21 cellular contexts compared by ENCODE assay signal in the genomic region with DNA sequence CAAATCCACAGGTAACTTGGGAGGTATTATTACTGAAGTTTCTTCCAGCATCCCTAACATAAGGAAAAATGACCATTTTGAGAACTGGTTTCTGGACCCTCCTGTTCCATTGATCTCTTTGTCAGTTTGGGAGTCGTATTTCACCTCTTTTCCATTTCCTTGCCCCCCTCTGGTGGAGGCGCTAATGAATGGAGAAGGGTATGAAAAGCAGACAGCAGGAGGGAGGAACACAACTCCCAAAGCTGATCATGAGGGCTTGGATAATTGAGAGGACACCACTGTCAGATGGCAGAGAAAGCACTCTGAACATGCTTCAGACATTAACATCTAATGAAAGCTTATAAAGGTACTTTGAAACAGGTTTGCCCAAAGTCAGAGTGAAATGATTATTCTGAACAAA.
"Had no signal": no experiment of that assay in that cellular context is flagged by ENCODE, and none has a peak within 500 bp of the region (broad histone marks: within the 10 kb centered on the region; RNA-seq: fewer than 3 reads in every experiment).

No MANE protein-coding gene starts in this region.

- H3K27me3 Mint-ChIP-seq: naive thymus-derived CD8-positive, alpha-beta T cell; stimulated activated memory B cell treated with anti-CD40 and anti-IgM and Interleukin-4, amounts not matched to agents 10 μg/mL and 1 μg/mL and 100 μg/mL, for 72 hours had no signal

- H3K4me3 Mint-ChIP-seq: activated CD4-positive, alpha-beta T cell treated with anti-CD3 and anti-CD28 coated beads, Interleukin-2, amount 10 ng/mL, durations not matched to agents 7 days and 5 days; activated CD8-positive, alpha-beta T cell treated with anti-CD3 and anti-CD28 coated beads, Interleukin-2, amount 10 ng/mL, durations not matched to agents 7 days and 5 days; activated naive CD4-positive, alpha-beta T cell treated with anti-CD3 and anti-CD28 coated beads for 36 hours; activated T-cell treated with anti-CD3 and anti-CD28 coated beads, Interleukin-2, amount 50 U/mL, for 4 hours; naive thymus-derived CD8-positive, alpha-beta T cell; stimulated activated memory B cell treated with anti-CD40 and anti-IgM and Interleukin-4, amounts not matched to agents 10 μg/mL and 1 μg/mL and 100 μg/mL, for 72 hours had no signal

- H3K27ac Mint-ChIP-seq: activated CD4-positive, alpha-beta T cell treated with anti-CD3 and anti-CD28 coated beads, Interleukin-2, amount 10 ng/mL, durations not matched to agents 7 days and 5 days; activated CD8-positive, alpha-beta T cell treated with anti-CD3 and anti-CD28 coated beads, Interleukin-2, amount 10 ng/mL, durations not matched to agents 7 days and 5 days; activated naive CD4-positive, alpha-beta T cell treated with anti-CD3 and anti-CD28 coated beads for 36 hours; naive thymus-derived CD8-positive, alpha-beta T cell; stimulated activated memory B cell treated with anti-CD40 and anti-IgM and Interleukin-4, amounts not matched to agents 10 μg/mL and 1 μg/mL and 100 μg/mL, for 72 hours had no signal

- H3K4me1 Mint-ChIP-seq: stimulated activated memory B cell treated with anti-CD40 and anti-IgM and Interleukin-4, amounts not matched to agents 10 μg/mL and 1 μg/mL and 100 μg/mL, for 72 hours had no signal

- H3K4me3 ChIP-seq: body of pancreas, dorsolateral prefrontal cortex, pancreas, smooth muscle cell, testis, upper lobe of right lung had no signal

- H3K27ac ChIP-seq: body of pancreas, dorsolateral prefrontal cortex, neutrophil, pancreas, testis, upper lobe of right lung had no signal

- H3K4me2 ChIP-seq: smooth muscle cell had no signal

- H3K27me3 ChIP-seq: body of pancreas, dorsolateral prefrontal cortex, neutrophil, pancreas, testis, upper lobe of right lung had no signal

- H3K9me3 ChIP-seq: neutrophil, pancreas, testis, upper lobe of right lung had no signal

- H3K36me3 ChIP-seq: neutrophil, pancreas, upper lobe of right lung had no signal

- H3K4me1 ChIP-seq: body of pancreas, pancreas, testis, upper lobe of right lung had no signal

- FAIRE-seq: pancreas had no signal

- ATAC-seq: activated CD4-positive, CD25-positive, alpha-beta regulatory T cell treated with anti-CD3 and anti-CD28 coated beads, Interleukin-2, amount 50 U/mL, for 24 hours; activated CD8-positive, alpha-beta T cell treated with anti-CD3 and anti-CD28 coated beads, Interleukin-2, amount 10 ng/mL, durations not matched to agents 7 days and 5 days; activated T-cell treated with anti-CD3 and anti-CD28 coated beads, Interleukin-2, amount 50 U/mL, for 4 hours; body of pancreas; left cardiac atrium; naive thymus-derived CD8-positive, alpha-beta T cell; pancreas; sciatic nerve; stimulated activated memory B cell treated with anti-CD40 and anti-IgM and Interleukin-4, amounts not matched to agents 10 μg/mL and 1 μg/mL and 100 μg/mL, for 72 hours; upper lobe of right lung had no signal

- DNase-seq: activated CD4-positive, alpha-beta T cell treated with anti-CD3 and anti-CD28 coated beads, Interleukin-2, amount 10 ng/mL, durations not matched to agents 7 days and 5 days; activated CD8-positive, alpha-beta T cell treated with anti-CD3 and anti-CD28 coated beads, Interleukin-2, amount 10 ng/mL, durations not matched to agents 7 days and 5 days; activated naive CD4-positive, alpha-beta T cell treated with anti-CD3 and anti-CD28 coated beads for 36 hours; activated T-cell treated with anti-CD3 and anti-CD28 coated beads, Interleukin-2, amount 50 U/mL, for 4 hours; body of pancreas; caudate nucleus; dorsolateral prefrontal cortex; foreskin melanocyte; glutamatergic neuron; hippocampal formation; left cardiac atrium; naive thymus-derived CD8-positive, alpha-beta T cell; pancreas; stimulated activated CD4-positive, alpha-beta T cell treated with anti-CD3 and anti-CD28 coated beads, Interleukin-4, amount 100 ng/mL, for 1 hour; testis; upper lobe of right lung had no signal
